Comparison of ENCODE assay signal across 20 cellular contexts in genomic region chr9:131700765-131701433, GRCh38. TPM values are rescaled to one million over a fixed set of nuclear protein-coding genes. Genes with fewer than 3 reads are reported as not detected.
DNase-seq lines count a peak whose midpoint lies in the region; ATAC-seq, FAIRE-seq and TF ChIP-seq lines count a peak whose summit lies in the region.
"Had no signal": no experiment of that assay in that cellular context is flagged by ENCODE, and none has a peak within 500 bp of the region (broad histone marks: within the 10 kb centered on the region; RNA-seq: fewer than 3 reads in every experiment).

No MANE protein-coding gene starts in this region.

- H3K27me3 Mint-ChIP-seq in IgD-negative memory B cell (no peaks in the 10 kb centered on the region), Caco-2 (ENCODE audit: insufficient read depth, unreplicated experiment) (no peaks in the 10 kb centered on the region)
- H3K27me3 Mint-ChIP-seq: activated CD4-positive, alpha-beta T cell treated with anti-CD3 and anti-CD28 coated beads for 36 hours had no signal

- TF ChIP-seq RAD21 in K562 (CRISPR knock-in tag; conservative IDR thresholded peaks at IDR 0.05 in 1 of 2, IDR thresholded peaks at IDR 0.05 in 1 of 2): no peak

- BruUV-seq in K562 (replicated peaks; lab: Mats Ljungman, UMichigan) (no TSS peak), Caco-2 (replicated peaks; lab: Mats Ljungman, UMichigan) (no TSS peak)

- no peak for TF ChIP-seq EP300 in K562 (IDR thresholded peaks at IDR 0.05; ENCODE audit: low read length)

- H3K27ac ChIP-seq in K562 (ENCODE audit: extremely low read depth, low read depth, low read length) (no peak overlapping the region), parathyroid adenoma (peak overlapping the region; percentile 20)
- H3K27ac ChIP-seq: brain microvascular endothelial cell, testis had no signal

- peak overlapping the region in 1 of 3 donors; percentile 3 for H3K27ac Mint-ChIP-seq in IgD-negative memory B cell
- no peak overlapping the region for H3K27ac Mint-ChIP-seq in Caco-2 (ENCODE audit: unreplicated experiment)
- H3K27ac Mint-ChIP-seq: activated CD4-positive, alpha-beta T cell treated with anti-CD3 and anti-CD28 coated beads for 36 hours; mesothelial cell of epicardium had no signal

- H3K36me3 Mint-ChIP-seq in IgD-negative memory B cell (peaks cover 3% of the 10 kb centered on the region), Caco-2 (ENCODE audit: insufficient read depth, unreplicated experiment) (no peaks in the 10 kb centered on the region)
- H3K36me3 Mint-ChIP-seq: mesothelial cell of epicardium had no signal

- H3K9ac ChIP-seq in K562 (ENCODE audit: insufficient read depth in 1 of 2, low read depth in 2 of 2, low read length in 2 of 2): no peak overlapping the region
- H3K9ac ChIP-seq in parathyroid adenoma: no peak overlapping the region

- H3K9me3 ChIP-seq in K562 (replicated peaks; ENCODE audit: control insufficient read depth, insufficient read depth, low read depth, low read length) (no peaks in the 10 kb centered on the region), parathyroid adenoma (ENCODE audit: control insufficient read depth, low read length) (no peaks in the 10 kb centered on the region), Caco-2 (no peaks in the 10 kb centered on the region)
- H3K9me3 ChIP-seq: sigmoid colon, testis had no signal

- H3K4me1 ChIP-seq in K562 (replicated peaks in 1 of 2; ENCODE audit: control insufficient read depth in 2 of 2, insufficient read depth in 2 of 2, low read length in 2 of 2) (peaks cover 8 to 17% of the 10 kb centered on the region in 2 experiments), parathyroid adenoma (peaks cover 25% of the 10 kb centered on the region), Caco-2 (peaks cover 29% of the 10 kb centered on the region)

- H3K4me3 ChIP-seq in K562 (no peak overlapping the region), parathyroid adenoma (ENCODE audit: low read depth, low read length) (no peak overlapping the region), Caco-2 (ENCODE audit: low read depth, low read length) (no peak overlapping the region)
- H3K4me3 ChIP-seq: dorsolateral prefrontal cortex, sigmoid colon, testis had no signal

- no peak for FAIRE-seq in K562 (lab: Jason Lieb, UNC)

- H3K36me3 ChIP-seq in K562 (ENCODE audit: control insufficient read depth, insufficient read depth, low read length) (no peaks in the 10 kb centered on the region), parathyroid adenoma (ENCODE audit: control insufficient read depth, insufficient read depth, low read length) (no peaks in the 10 kb centered on the region), Caco-2 (ENCODE audit: control insufficient read depth, insufficient read depth, low read length) (no peaks in the 10 kb centered on the region; the same call in 1 of the 2 replicates)
- H3K36me3 ChIP-seq: brain microvascular endothelial cell, sigmoid colon had no signal

- intact Hi-C loops in K562 (cut with micrococcal nuclease): no loop called here
- intact Hi-C loops in Caco-2 (cut with micrococcal nuclease; ENCODE audit: unreplicated experiment): no loop called here

- H3K27me3 ChIP-seq in K562 (ENCODE audit: control insufficient read depth in 2 of 2, insufficient read depth in 2 of 2, low read length in 2 of 2) (no peaks in the 10 kb centered on the region), parathyroid adenoma (ENCODE audit: control insufficient read depth, insufficient read depth, low read length) (no peaks in the 10 kb centered on the region), Caco-2 (replicated peaks; ENCODE audit: control insufficient read depth, insufficient read depth, low read length) (no peaks in the 10 kb centered on the region)
- H3K27me3 ChIP-seq: brain microvascular endothelial cell, dorsolateral prefrontal cortex, sigmoid colon, testis had no signal

- H3K79me2 ChIP-seq in K562 (ENCODE audit: control insufficient read depth, insufficient read depth, low read length): peaks cover 7% of the 10 kb centered on the region; the same call in 1 of the 3 replicates
- peaks cover 6% of the 10 kb centered on the region for H3K79me2 ChIP-seq in parathyroid adenoma

- H3K4me1 Mint-ChIP-seq in IgD-negative memory B cell (peaks cover 66 to 83% (median 76%) of the 10 kb centered on the region in 3 donors), Caco-2 (ENCODE audit: low read depth, unreplicated experiment) (peaks cover 50% of the 10 kb centered on the region)

- TF ChIP-seq CTCF in K562 (IDR thresholded peaks at IDR 0.05 in 2 of 3, conservative IDR thresholded peaks at IDR 0.05 in 1 of 3; ENCODE audit: insufficient read depth in 2 of 3, low read depth in 1 of 3, low read length in 3 of 3): no peak
- no peak for TF ChIP-seq CTCF in parathyroid adenoma (IDR thresholded peaks at IDR 0.05)
- TF ChIP-seq CTCF in Caco-2 (IDR thresholded peaks at IDR 0.05; ENCODE audit: insufficient read depth in 1 of 2, low read depth in 1 of 2, low read length in 1 of 2, severe bottlenecking in 1 of 2, unreplicated experiment in 1 of 2): no peak

- H3K4me2 ChIP-seq in K562 (ENCODE audit: insufficient read depth, low read length) (no peak overlapping the region), parathyroid adenoma (ENCODE audit: low read length) (no peak overlapping the region)

- H3K4me3 Mint-ChIP-seq in IgD-negative memory B cell (peak overlapping the region in 3 of 4 donors; percentile 4 to 61 (median 54)), Caco-2 (ENCODE audit: unreplicated experiment) (no peak overlapping the region)
- H3K4me3 Mint-ChIP-seq: activated CD4-positive, alpha-beta T cell treated with anti-CD3 and anti-CD28 coated beads for 36 hours; mesothelial cell of epicardium had no signal

- CTCF ChIA-PET in K562 (lab: Yijun Ruan, JAX; ENCODE audit: low intra/inter-chr PET ratio) (no interaction called here), Caco-2 (lab: Charles Lee) (no interaction called here)

- POLR2A ChIA-PET in K562 (lab: Yijun Ruan, JAX): no interaction called here
- POLR2A ChIA-PET in Caco-2 (lab: Charles Lee): no interaction called here

- H4K20me1 ChIP-seq in K562 (replicated peaks; ENCODE audit: control insufficient read depth, insufficient read depth, low read length): peaks cover 14% of the 10 kb centered on the region

- DNase-seq in CD1c-positive myeloid dendritic cell (ENCODE audit: extremely low spot score): peak; percentile 71
- no peak for DNase-seq in K562 (ENCODE audit: extremely low read depth in 1 of 4, low spot score in 3 of 4)
- DNase-seq in Caco-2: no peak
- no peak for DNase-seq in mesenteric fat pad (ENCODE audit: low spot score)
- DNase-seq: activated CD4-positive, alpha-beta T cell treated with anti-CD3 and anti-CD28 coated beads for 36 hours; activated CD8-positive, alpha-beta memory T cell treated with anti-CD3 and anti-CD28 coated beads, Interleukin-2, amount 50 U/mL, for 4 hours; brain microvascular endothelial cell; DND-41; dorsolateral prefrontal cortex; NCI-H1105; NCI-H2171 treated with DMSO at 0.1 percent for 48 hours; NCI-H82; sigmoid colon; T-helper 1 cell; testis had no signal

- no peaks in the 10 kb centered on the region for H3K9me3 Mint-ChIP-seq in IgD-negative memory B cell
- H3K9me3 Mint-ChIP-seq in Caco-2 (ENCODE audit: unreplicated experiment): no peaks in the 10 kb centered on the region
- H3K9me3 Mint-ChIP-seq: activated naive CD4-positive, alpha-beta T cell treated with anti-CD3 and anti-CD28 coated beads, Interleukin-2, amount 50 U/mL, for 72 hours; mesothelial cell of epicardium had no signal

- TF ChIP-seq POLR2A in K562 (conservative IDR thresholded peaks at IDR 0.05): no peak

- ATAC-seq in K562 (no peak), GM21515 (IDR thresholded peaks at IDR 0.05; ENCODE audit: unreplicated experiment) (no peak)
- ATAC-seq: activated CD4-positive, alpha-beta T cell treated with anti-CD3 and anti-CD28 coated beads for 36 hours; activated naive CD4-positive, alpha-beta T cell treated with anti-CD3 and anti-CD28 coated beads, Interleukin-2, amount 50 U/mL, for 72 hours had no signal

- H2AFZ ChIP-seq in K562 (ENCODE audit: low read depth, low read length): no peak overlapping the region
- H2AFZ ChIP-seq in parathyroid adenoma: no peak overlapping the region

- 84% methylated on average over 11 of the region's 11 CpGs for WGBS in K562 (ENCODE audit: insufficient coverage, low coverage, missing lambda C conversion rate)

- H3K9me1 ChIP-seq in K562 (ENCODE audit: control insufficient read depth, insufficient read depth, low read length): no peaks in the 10 kb centered on the region

- in situ Hi-C loops in K562 (cut with MboI): loop anchor here (25.0 kb wide), 1 partner anchor 989 kb away; no protein-coding TSS in a partner anchor

TF ChIP-seq in K562, 482 proteins besides CTCF, POLR2A, EP300 and RAD21 (continues in another document):
- TF ChIP-seq ZNF311 (CRISPR knock-in tag; IDR thresholded peaks at IDR 0.05) (no peak), MAFF (IDR thresholded peaks at IDR 0.05; ENCODE audit: low read length) (peak; percentile 82)
- TF ChIP-seq, protein P1, sequence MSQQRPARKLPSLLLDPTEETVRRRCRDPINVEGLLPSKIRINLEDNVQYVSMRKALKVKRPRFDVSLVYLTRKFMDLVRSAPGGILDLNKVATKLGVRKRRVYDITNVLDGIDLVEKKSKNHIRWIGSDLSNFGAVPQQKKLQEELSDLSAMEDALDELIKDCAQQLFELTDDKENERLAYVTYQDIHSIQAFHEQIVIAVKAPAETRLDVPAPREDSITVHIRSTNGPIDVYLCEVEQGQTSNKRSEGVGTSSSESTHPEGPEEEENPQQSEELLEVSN (IDR thresholded peaks at IDR 0.05; ENCODE audit: borderline replicate concordance in 1 of 2, extremely low read depth in 1 of 2, insufficient read depth in 1 of 2, insufficient read length in 1 of 2, low read depth in 1 of 2, low read length in 1 of 2, poor library complexity in 1 of 2, severe bottlenecking in 1 of 2): no peak

RNA-seq across cellular contexts. Expression of gene RAPGEF1, which starts 39.0 kb away (rescaled TPM):
- polyA plus RNA-seq in IgD-negative memory B cell (40.8 TPM), K562 (2011; rRNA removed) (22.9 and 27.1 TPM in 2 replicates), K562 (2014; fragmentation: Illumina TruSeq; extraction: Trizol) (26.6 TPM in 2 replicates), K562 (2014; fragmentation: Nextera tagmentation; extraction: Ambion mirVana) (under 1 TPM; 0.06 to 0.10 TPM), K562 (2014; rRNA removed) (23.2 and 27.9 TPM in 2 replicates)
- total RNA-seq in K562 (2011; cell fraction: chromatin; rRNA removed; ENCODE audit: low replicate concordance): 42.0 and 63.9 TPM in 2 replicates
- 20.0 and 28.9 TPM in 2 replicates for total RNA-seq in K562 (2011; cell fraction: nucleolus; rRNA removed)
- 26.3 and 27.1 TPM in 2 replicates for total RNA-seq in K562 (2011; cell fraction: nucleoplasm; rRNA removed)
- total RNA-seq in K562 (2014; rRNA removed) (19.9 and 25.5 TPM in 2 replicates), K562 (2014; rRNA removed; fragmentation: Illumina TruSeq; extraction: Trizol) (13.7 and 15.8 TPM in 2 replicates), K562 (2015; rRNA removed; fragmentation: Illumina TruSeq; extraction: Trizol) (17.8 and 19.2 TPM in 2 replicates), K562 (2021) (36.4 and 44.1 TPM in 2 replicates), Caco-2 (2022) (71.5 and 75.4 TPM in 2 replicates), mesenteric fat pad (106 TPM)
- polyA plus RNA-seq in K562 (2011; cell fraction: cytosol; rRNA removed): 22.7 and 25.8 TPM in 2 replicates
- polyA plus RNA-seq in K562 (2011; cell fraction: nucleus; rRNA removed): 26.4 and 33.4 TPM in 2 replicates
- polyA plus RNA-seq in K562 (2012): 25.0 and 32.0 TPM in 2 replicates
- 19.9 and 22.5 TPM in 2 replicates for polyA minus RNA-seq in K562 (2011; rRNA and poly(A)+ RNA removed)
- 13.9 and 19.5 TPM in 2 replicates for polyA minus RNA-seq in K562 (2011; cell fraction: cytosol; rRNA and poly(A)+ RNA removed)
- 10.1 and 12.6 TPM in 2 replicates for polyA minus RNA-seq in K562 (2011; cell fraction: nucleus; rRNA and poly(A)+ RNA removed)
